22 cellular contexts compared by ENCODE assay signal in the genomic region with DNA sequence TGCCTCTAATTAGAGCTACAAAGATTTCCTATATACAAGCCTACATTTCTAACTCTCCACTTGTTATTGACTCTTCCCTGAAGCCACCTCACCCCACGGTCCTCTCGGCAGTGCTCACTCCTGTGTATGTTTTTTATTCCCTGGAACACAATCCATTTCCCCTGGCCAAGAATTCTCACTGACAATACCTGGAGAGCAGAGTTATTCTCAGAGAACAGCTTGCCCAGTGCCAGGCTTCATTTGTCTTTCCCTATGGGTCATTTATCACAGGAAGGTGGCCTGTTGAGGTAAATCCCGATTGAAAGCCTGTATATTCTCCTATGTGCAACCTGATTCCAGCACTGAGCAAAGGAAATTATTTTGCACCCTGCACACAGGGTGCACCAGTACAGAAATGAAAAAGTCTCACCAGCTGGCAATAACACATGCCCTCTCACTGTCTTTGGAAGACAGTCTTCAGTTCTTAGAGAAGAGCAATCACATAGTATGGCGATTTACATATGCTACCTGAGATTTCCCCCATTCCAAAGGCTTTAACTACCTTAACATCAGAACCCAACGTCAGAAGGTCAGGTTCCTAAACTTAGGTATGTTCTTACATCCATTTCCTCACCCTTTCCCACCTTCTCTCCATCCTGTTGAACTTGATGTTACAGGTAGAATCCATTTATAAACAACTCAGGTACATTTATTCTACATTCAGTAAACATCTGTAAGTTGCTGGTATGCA.
DNase-seq lines count a peak whose midpoint lies in the region; ATAC-seq, FAIRE-seq and TF ChIP-seq lines count a peak whose summit lies in the region.
"Had no signal": no experiment of that assay in that cellular context is flagged by ENCODE, and none has a peak within 500 bp of the region (broad histone marks: within the 10 kb centered on the region; RNA-seq: fewer than 3 reads in every experiment).

No MANE protein-coding gene starts in this region.

- peak overlapping the region; percentile 5 for H3K9ac ChIP-seq in astrocyte (ENCODE audit: low read length)
- H3K9ac ChIP-seq: BLaER1, GM23248 had no signal

- H3K9me3 Mint-ChIP-seq in astrocyte (ENCODE audit: unreplicated experiment) = no peaks in the 10 kb centered on the region
- H3K9me3 Mint-ChIP-seq: CD8-positive, alpha-beta T cell had no signal

- H3K4me2 ChIP-seq in astrocyte (ENCODE audit: low read length) = peak overlapping the region; percentile 74
- H3K4me2 ChIP-seq in osteoblast (ENCODE audit: insufficient read depth, low read length) = peak overlapping the region; percentile 44
- H3K4me2 ChIP-seq: BLaER1 had no signal

- TF ChIP-seq CTCF in astrocyte (IDR thresholded peaks at IDR 0.05; ENCODE audit: insufficient read depth, low read depth, low read length) (no peak), gastroesophageal sphincter (IDR thresholded peaks at IDR 0.05) (no peak), osteoblast (IDR thresholded peaks at IDR 0.05; ENCODE audit: extremely low read depth, low read depth, low read length) (no peak)

- no peak overlapping the region for H3K27ac Mint-ChIP-seq in astrocyte (ENCODE audit: unreplicated experiment)
- H3K27ac Mint-ChIP-seq: CD8-positive, alpha-beta T cell had no signal

- no peak for TF ChIP-seq EP300 in gastroesophageal sphincter (IDR thresholded peaks at IDR 0.05)

- no peaks in the 10 kb centered on the region for H3K9me3 ChIP-seq in astrocyte (ENCODE audit: insufficient read depth, low read depth, low read length)
- no peaks in the 10 kb centered on the region for H3K9me3 ChIP-seq in gastroesophageal sphincter
- no peaks in the 10 kb centered on the region for H3K9me3 ChIP-seq in osteoblast (ENCODE audit: low read depth, low read length)
- H3K9me3 ChIP-seq: BLaER1 had no signal

- H3K27ac ChIP-seq in astrocyte (ENCODE audit: low read depth, low read length) (peak overlapping the region; percentile 18), gastroesophageal sphincter (no peak overlapping the region), osteoblast (ENCODE audit: low read depth, low read length) (peak overlapping the region; percentile 83)
- H3K27ac ChIP-seq: 22Rv1, BLaER1, GM23248 had no signal

- 67 to 68% methylated on average over 3 to 5 of the region's 5 CpGs for WGBS in gastroesophageal sphincter (ENCODE audit: low coverage in 1 of 2), 2 donors

- no peaks in the 10 kb centered on the region for H3K79me2 ChIP-seq in astrocyte (ENCODE audit: insufficient read depth, low read length)
- no peaks in the 10 kb centered on the region for H3K79me2 ChIP-seq in osteoblast (ENCODE audit: insufficient read depth, low read length)

- FAIRE-seq in astrocyte (lab: Jason Lieb, UNC) = peak; percentile 5
- FAIRE-seq: D721Med, G401.6 had no signal

- DNase-seq in NCI-H146 (lab: John Stamatoyannopoulos, UW) (peak; percentile 48), NCI-H146 treated with DMSO at 0.1 percent for 48 hours (lab: John Stamatoyannopoulos, UW; ENCODE audit: unreplicated experiment) (no peak), astrocyte (ENCODE audit: low read depth) (no peak), osteoblast (ENCODE audit: insufficient read length, low spot score, missing footprints) (no peak), NCI-H1694 (lab: John Stamatoyannopoulos, UW) (no peak), AG20443 (ENCODE audit: low spot score) (no peak)
- DNase-seq in activated CD8-positive, alpha-beta memory T cell treated with anti-CD3 and anti-CD28 coated beads, Interleukin-2, amount 50 U/mL, for 48 hours = no peak
- DNase-seq: CD8-positive, alpha-beta T cell; DMS79; GM23248; Karpas-422; MM.1S; NCI-H1092 treated with DMSO at 0.1 percent for 48 hours; NCI-H1930; NCI-H524; NK-92 treated with Interleukin-12 subunit alpha and Interleukin-12 subunit beta, amount 100 ng/mL, for 24 hours; SHP77 treated with DMSO at 0.1 percent for 48 hours had no signal

- TF ChIP-seq POLR2A in gastroesophageal sphincter (IDR thresholded peaks at IDR 0.05) = no peak

- H3K4me3 Mint-ChIP-seq in astrocyte (ENCODE audit: unreplicated experiment) = no peak overlapping the region
- H3K4me3 Mint-ChIP-seq: CD8-positive, alpha-beta T cell had no signal

- H3K4me1 Mint-ChIP-seq in astrocyte (ENCODE audit: low read depth, unreplicated experiment) = peaks cover 3% of the 10 kb centered on the region

- H3K27me3 Mint-ChIP-seq in astrocyte (ENCODE audit: low read depth, unreplicated experiment) = no peaks in the 10 kb centered on the region

- ATAC-seq in gastroesophageal sphincter = peak; percentile 16
- ATAC-seq: CD8-positive, alpha-beta T cell had no signal

- H3K4me1 ChIP-seq in astrocyte (ENCODE audit: insufficient read depth, low read length) (peaks cover 19% of the 10 kb centered on the region), gastroesophageal sphincter (no peaks in the 10 kb centered on the region), osteoblast (ENCODE audit: insufficient read depth, low read length) (peaks cover 41% of the 10 kb centered on the region)
- H3K4me1 ChIP-seq: BLaER1 had no signal

- H3K36me3 Mint-ChIP-seq in astrocyte (ENCODE audit: low read depth, unreplicated experiment) = peaks cover 6% of the 10 kb centered on the region
- H3K36me3 Mint-ChIP-seq: CD8-positive, alpha-beta T cell had no signal

- H4K20me1 ChIP-seq in astrocyte (ENCODE audit: insufficient read depth, low read length) = no peaks in the 10 kb centered on the region
- H4K20me1 ChIP-seq in osteoblast (ENCODE audit: insufficient read depth, low read length) = no peaks in the 10 kb centered on the region
- H4K20me1 ChIP-seq: BLaER1 had no signal

- H2AFZ ChIP-seq in astrocyte (ENCODE audit: low read depth, low read length) = no peak overlapping the region
- H2AFZ ChIP-seq in osteoblast (ENCODE audit: low read length) = peak overlapping the region; percentile 15
- H2AFZ ChIP-seq: GM23248 had no signal

- no peaks in the 10 kb centered on the region for H3K27me3 ChIP-seq in astrocyte (ENCODE audit: insufficient read depth, low read length)
- H3K27me3 ChIP-seq in gastroesophageal sphincter = no peaks in the 10 kb centered on the region
- no peaks in the 10 kb centered on the region for H3K27me3 ChIP-seq in osteoblast (ENCODE audit: insufficient read depth, low read length)
- H3K27me3 ChIP-seq: BLaER1 had no signal

- H3K36me3 ChIP-seq in astrocyte (ENCODE audit: insufficient read depth, low read length) = no peaks in the 10 kb centered on the region
- H3K36me3 ChIP-seq in gastroesophageal sphincter = no peaks in the 10 kb centered on the region
- no peaks in the 10 kb centered on the region for H3K36me3 ChIP-seq in osteoblast (ENCODE audit: insufficient read depth, low read length)
- H3K36me3 ChIP-seq: BLaER1 had no signal

- peak overlapping the region; percentile 22 for H3K4me3 ChIP-seq in astrocyte (ENCODE audit: insufficient read depth, low read depth, low read length)
- H3K4me3 ChIP-seq in gastroesophageal sphincter = no peak overlapping the region
- H3K4me3 ChIP-seq in osteoblast (ENCODE audit: insufficient read depth, low read length) = no peak overlapping the region
- H3K4me3 ChIP-seq: BLaER1, GM23248 had no signal

Comparison
In these comparisons a context has a peak if more than half of its experiments do, and no peak if none do; other contexts are left out.
1. H3K27ac ChIP-seq: peak in astrocyte (single experiment) and osteoblast (single experiment); none in gastroesophageal sphincter (0 of 4).